Comparison of ENCODE assay signal across 1 cellular context in genomic region chr16:87982491-87983415, GRCh38.
TF ChIP-seq lines count a peak whose summit lies in the region.

No MANE protein-coding gene starts in this region.

TF ChIP-seq in IMR-90, 13 proteins besides CTCF, POLR2A, EP300 and RAD21 (continued from another document):
- TF ChIP-seq USF2 (IDR thresholded peaks at IDR 0.05; ENCODE audit: low read depth, low read length) (no peak), BHLHE40 (IDR thresholded peaks at IDR 0.05; ENCODE audit: low read depth, low read length) (no peak), MAZ (IDR thresholded peaks at IDR 0.05; ENCODE audit: borderline replicate concordance, low read depth, low read length) (no peak), CEBPB (IDR thresholded peaks at IDR 0.05; ENCODE audit: low read depth, low read length) (no peak), NFE2L2 (IDR thresholded peaks at IDR 0.05; ENCODE audit: low read depth, low read length) (no peak), MXI1 (IDR thresholded peaks at IDR 0.05; ENCODE audit: borderline replicate concordance, low read depth, low read length) (no peak)
